9 cellular contexts compared by ENCODE assay signal in genomic region chr1:169115891-169116585, GRCh38. TPM values are rescaled to one million over a fixed set of nuclear protein-coding genes. Genes with fewer than 3 reads are reported as not detected.
DNase-seq lines count a peak whose midpoint lies in the region; ATAC-seq and TF ChIP-seq lines count a peak whose summit lies in the region.
"Had no signal": no experiment of that assay in that cellular context is flagged by ENCODE, and none has a peak within 500 bp of the region (broad histone marks: within the 10 kb centered on the region; RNA-seq: fewer than 3 reads in every experiment).

No MANE protein-coding gene starts in this region.

- H3K9me3 Mint-ChIP-seq in progenitor cell of endocrine pancreas (ENCODE audit: low read depth): no peaks in the 10 kb centered on the region
- H3K9me3 Mint-ChIP-seq: activated naive CD8-positive, alpha-beta T cell treated with anti-CD3 and anti-CD28 coated beads, Interleukin-2, amount 10 ng/mL, durations not matched to agents 7 days and 5 days had no signal

- peaks cover 62% of the 10 kb centered on the region for H3K4me1 Mint-ChIP-seq in progenitor cell of endocrine pancreas (ENCODE audit: low read depth)

- DNase-seq in DMS53 (lab: John Stamatoyannopoulos, UW) (peak; percentile 48), NOMO-1 treated with dmso at 0.1 percent for 144 hours (lab: John Stamatoyannopoulos, UW; ENCODE audit: unreplicated experiment) (peak; percentile 21), foreskin melanocyte (peak; percentile 45), progenitor cell of endocrine pancreas (ENCODE audit: low spot score, unreplicated experiment) (no peak), activated gamma-delta T cell (lab: John Stamatoyannopoulos, UW) (no peak), NCI-H1092 (lab: John Stamatoyannopoulos, UW) (no peak)
- DNase-seq: activated naive CD8-positive, alpha-beta T cell treated with anti-CD3 and anti-CD28 coated beads, Interleukin-2, amount 10 ng/mL, durations not matched to agents 7 days and 5 days had no signal

- no peak for TF ChIP-seq CTCF in progenitor cell of endocrine pancreas (IDR thresholded peaks at IDR 0.05; ENCODE audit: unreplicated experiment)

- H3K27me3 Mint-ChIP-seq in progenitor cell of endocrine pancreas: no peaks in the 10 kb centered on the region
- H3K27me3 Mint-ChIP-seq: activated naive CD8-positive, alpha-beta T cell treated with anti-CD3 and anti-CD28 coated beads, Interleukin-2, amount 10 ng/mL, durations not matched to agents 7 days and 5 days had no signal

- H3K4me3 Mint-ChIP-seq in progenitor cell of endocrine pancreas (ENCODE audit: low read depth): peak overlapping the region; percentile 37
- H3K4me3 Mint-ChIP-seq: activated naive CD8-positive, alpha-beta T cell treated with anti-CD3 and anti-CD28 coated beads, Interleukin-2, amount 10 ng/mL, durations not matched to agents 7 days and 5 days had no signal

- peak overlapping the region; percentile 76 for H3K27ac Mint-ChIP-seq in progenitor cell of endocrine pancreas
- H3K27ac Mint-ChIP-seq: activated naive CD8-positive, alpha-beta T cell treated with anti-CD3 and anti-CD28 coated beads, Interleukin-2, amount 10 ng/mL, durations not matched to agents 7 days and 5 days had no signal

- ATAC-seq in GM21528 (IDR thresholded peaks at IDR 0.05; ENCODE audit: low FRiP score, unreplicated experiment) (peak; percentile 66), GM18858 (IDR thresholded peaks at IDR 0.05; ENCODE audit: unreplicated experiment) (no peak)

- H3K36me3 Mint-ChIP-seq in progenitor cell of endocrine pancreas (ENCODE audit: insufficient read depth): peaks cover 49% of the 10 kb centered on the region

RNA-seq across cellular contexts. Expression of gene ATP1B1, which starts 9.5 kb away (rescaled TPM):
- total RNA-seq in progenitor cell of endocrine pancreas: 108 and 120 TPM in 2 replicates

Comparison
In these comparisons a context has a peak if more than half of its experiments do, and no peak if none do; other contexts are left out.
1. DNase-seq: peak in DMS53 (single experiment), NOMO-1 treated with dmso at 0.1 percent for 144 hours (single experiment) and foreskin melanocyte (single experiment); none in progenitor cell of endocrine pancreas (single experiment), activated gamma-delta T cell (single experiment) and NCI-H1092 (single experiment).